Comparison of ENCODE assay signal across 8 cellular contexts in the genomic region with DNA sequence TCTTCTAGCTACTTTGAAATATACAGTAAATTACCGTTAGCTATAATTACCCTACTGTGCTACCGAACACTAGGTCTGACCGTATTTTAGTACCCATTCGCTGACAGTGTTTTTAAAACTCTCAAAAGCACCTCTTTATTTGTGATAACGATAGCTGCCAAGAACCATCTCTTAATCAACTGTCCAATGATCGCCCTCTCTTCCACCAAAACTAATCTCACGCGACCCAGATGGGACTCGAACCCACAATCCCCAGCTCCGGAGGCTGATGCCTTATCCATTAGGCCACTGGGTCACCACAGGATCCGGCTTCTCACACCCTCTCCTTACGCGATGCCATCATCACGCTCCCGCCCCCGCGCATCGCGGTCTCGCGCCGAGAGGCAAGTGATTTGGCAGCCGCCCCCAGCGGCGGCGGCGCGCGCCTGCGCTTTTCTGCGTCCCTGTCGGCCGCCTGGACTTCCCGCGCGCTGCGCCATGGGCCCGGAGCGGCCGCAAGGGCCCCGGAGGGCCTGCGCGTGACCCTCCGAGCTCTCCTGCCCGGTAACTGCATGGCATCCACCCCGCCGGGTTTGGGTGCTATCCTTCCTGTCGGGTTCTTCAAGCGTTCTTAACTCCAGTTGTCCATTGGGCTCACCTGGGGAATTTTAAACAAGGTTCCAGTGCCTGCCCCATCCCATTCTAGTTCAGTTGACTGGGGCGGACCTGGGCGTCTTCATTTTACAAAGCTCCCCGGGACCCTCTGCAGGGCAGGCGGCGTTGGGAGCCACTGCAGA. TPM values are rescaled to one million over a fixed set of nuclear protein-coding genes. Genes with fewer than 3 reads are reported as not detected.
A peak's percentile ranks its signal among the peaks of the same experiment; 100 is the strongest.
DNase-seq lines count a peak whose midpoint lies in the region; ATAC-seq, FAIRE-seq and TF ChIP-seq lines count a peak whose summit lies in the region.

No MANE protein-coding gene starts in this region.

- peaks cover 6% of the 10 kb centered on the region for H3K4me1 Mint-ChIP-seq in endodermal cell

- TF ChIP-seq CTCF in D721Med (IDR thresholded peaks at IDR 0.05; ENCODE audit: insufficient read depth, missing control alignments) (peak; percentile 10), endodermal cell (conservative IDR thresholded peaks at IDR 0.05) (peak; percentile 69)

- ATAC-seq in GM21390 (IDR thresholded peaks at IDR 0.05; ENCODE audit: unreplicated experiment), result peak; percentile 94

- no peaks in the 10 kb centered on the region for H3K9me3 ChIP-seq in endodermal cell (ENCODE audit: control insufficient read depth, low read length)

- H3K9ac ChIP-seq in endodermal cell (ENCODE audit: extremely low read depth, low read length, poor library complexity, severe bottlenecking), result peak overlapping the region; percentile 78

- no peaks in the 10 kb centered on the region for H3K27me3 ChIP-seq in endodermal cell (ENCODE audit: control insufficient read depth, insufficient read depth, low read length, poor library complexity, severe bottlenecking)

- H3K27ac Mint-ChIP-seq in endodermal cell, result peak overlapping the region; percentile 92

- H3K4me3 Mint-ChIP-seq in endodermal cell, result peak overlapping the region; percentile 69

- peak overlapping the region; percentile 82 for H3K4me3 ChIP-seq in endodermal cell (ENCODE audit: low read length)

- DNase-seq in D721Med (ENCODE audit: insufficient read length, low spot score), result peak; percentile 94
- peak; percentile 38 to 100 (median 95) for DNase-seq in HUDEP-2 (lab: John Stamatoyannopoulos, UW; ENCODE audit: unreplicated experiment in 76 of 76)
- peak; percentile 88 for DNase-seq in NOMO-1 treated with DMSO at 0.1 percent for 48 hours (lab: John Stamatoyannopoulos, UW; ENCODE audit: unreplicated experiment)
- DNase-seq in activated CD8-positive, alpha-beta memory T cell treated with anti-CD3 and anti-CD28 coated beads, Interleukin-2, amount 50 U/mL, for 1 hour (ENCODE audit: extremely low read depth), result peak; percentile 74
- peak; percentile 100 for DNase-seq in endodermal cell
- peak; percentile 100 for DNase-seq in mesenteric fat pad (ENCODE audit: low spot score)
- peak; percentile 97 for DNase-seq in stimulated activated CD8-positive, alpha-beta memory T cell treated with anti-CD3 and anti-CD28 coated beads, Interleukin-15, amount 100 ng/mL, for 1 hour (ENCODE audit: low read depth)

- H3K9me3 Mint-ChIP-seq in endodermal cell, result no peaks in the 10 kb centered on the region

- H3K36me3 Mint-ChIP-seq in endodermal cell (ENCODE audit: low read depth), result no peaks in the 10 kb centered on the region

- FAIRE-seq in D721Med (lab: Jason Lieb, UNC), result no peak

- no peaks in the 10 kb centered on the region for H3K36me3 ChIP-seq in endodermal cell (ENCODE audit: control insufficient read depth, insufficient read depth, low read length)

- 3 to 7% methylated on average over 15 to 54 of the region's 54 CpGs for WGBS in endodermal cell (ENCODE audit: insufficient coverage in 1 of 2, insufficient read length in 1 of 2), 2 experiments

- H3K27me3 Mint-ChIP-seq in endodermal cell (ENCODE audit: insufficient read depth), result no peaks in the 10 kb centered on the region

- H3K27ac ChIP-seq in endodermal cell (ENCODE audit: low read depth, low read length), result no peak overlapping the region

- H3K4me1 ChIP-seq in endodermal cell (ENCODE audit: control insufficient read depth, insufficient read depth, low read length), result peaks cover 4% of the 10 kb centered on the region

RNA-seq across cellular contexts. Expression of a gene that starts 15.7 kb away (rescaled TPM):
- 100 to 1,000 TPM; 248 to 310 TPM for total RNA-seq in endodermal cell
- 444 TPM for polyA plus RNA-seq in endodermal cell (2013, experiment 1 of 2)
- 412 TPM for polyA plus RNA-seq in endodermal cell (2013, experiment 2 of 2)
- total RNA-seq in mesenteric fat pad, result 37.9 TPM

RNA-seq across cellular contexts. Expression of a gene that starts 23.6 kb away (rescaled TPM):
- total RNA-seq in endodermal cell (10 to 100 TPM; 14.0 to 14.1 TPM), mesenteric fat pad (8.8 TPM)
- 24.2 TPM for polyA plus RNA-seq in endodermal cell (2013, experiment 1 of 2)
- 20.7 TPM for polyA plus RNA-seq in endodermal cell (2013, experiment 2 of 2)
